8 cellular contexts compared by ENCODE assay signal in the genomic region with DNA sequence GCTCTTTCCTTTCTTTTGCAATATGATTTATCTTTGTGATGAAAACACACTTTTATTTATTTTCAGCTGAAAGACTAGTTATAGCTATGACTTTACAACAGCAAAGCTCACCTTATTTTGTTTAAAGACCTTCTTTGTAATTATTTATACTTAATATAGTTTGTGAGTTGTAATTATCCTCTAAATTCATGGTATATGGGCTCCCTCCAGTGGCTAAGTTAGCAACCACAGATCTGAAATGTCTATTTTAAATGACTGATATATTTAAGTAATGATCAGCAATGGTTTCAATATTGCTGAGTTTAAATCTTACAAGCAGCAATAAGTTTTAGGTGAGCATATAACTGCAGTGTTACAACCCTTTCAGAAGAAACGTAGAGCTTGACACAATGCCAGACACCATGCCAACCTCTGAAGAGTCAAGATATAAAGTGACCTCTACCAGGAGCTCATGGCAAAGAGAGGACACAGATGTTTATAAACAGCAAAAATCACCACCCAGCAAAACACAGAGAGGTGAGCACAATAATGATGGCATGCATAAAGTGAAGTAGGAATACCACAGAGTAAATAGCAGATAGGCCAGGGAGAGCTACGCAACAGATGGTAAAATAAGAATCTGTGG.
A peak's percentile ranks its signal among the peaks of the same experiment; 100 is the strongest.
DNase-seq lines count a peak whose midpoint lies in the region; ATAC-seq, FAIRE-seq and TF ChIP-seq lines count a peak whose summit lies in the region.

No MANE protein-coding gene starts in this region.

- H3K79me2 ChIP-seq in OCI-LY3 (ENCODE audit: low read length) = no peaks in the 10 kb centered on the region

- H2AFZ ChIP-seq in OCI-LY3 (ENCODE audit: low read depth, low read length) = no peak overlapping the region

- no peak overlapping the region for H3K4me3 Mint-ChIP-seq in CD8-positive, alpha-beta memory T cell

- H3K4me1 Mint-ChIP-seq in CD8-positive, alpha-beta memory T cell = no peaks in the 10 kb centered on the region

- CTCF ChIA-PET in CD8-positive, alpha-beta memory T cell (lab: Charles Lee) = no interaction called here

- H3K27me3 ChIP-seq in OCI-LY3 (ENCODE audit: low read depth, low read length) (no peaks in the 10 kb centered on the region), pancreas (no peaks in the 10 kb centered on the region)
- H3K27me3 ChIP-seq in CD8-positive, alpha-beta memory T cell (ENCODE audit: insufficient read depth, low read length, poor library complexity, severe bottlenecking) = no peaks in the 10 kb centered on the region

- H4K20me1 ChIP-seq in OCI-LY3 (ENCODE audit: insufficient read depth, low read length) = no peaks in the 10 kb centered on the region

- no peaks in the 10 kb centered on the region for H3K9me3 ChIP-seq in OCI-LY3 (ENCODE audit: insufficient read depth, low read length)
- no peaks in the 10 kb centered on the region for H3K9me3 ChIP-seq in pancreas
- no peaks in the 10 kb centered on the region for H3K9me3 ChIP-seq in CD8-positive, alpha-beta memory T cell (ENCODE audit: low read length)

- no peak overlapping the region for H3K4me2 ChIP-seq in OCI-LY3 (ENCODE audit: low read length)

- TF ChIP-seq CTCF in GM10266 (IDR thresholded peaks at IDR 0.05; ENCODE audit: control insufficient read depth, insufficient read depth, low read depth, missing control alignments) = peak; percentile 13
- TF ChIP-seq CTCF in OCI-LY3 (IDR thresholded peaks at IDR 0.05; ENCODE audit: low read depth, low read length) = peak; percentile 82
- TF ChIP-seq CTCF in epithelial cell of proximal tubule (conservative IDR thresholded peaks at IDR 0.05; ENCODE audit: low read depth, low read length) = peak; percentile 70
- TF ChIP-seq CTCF in pancreas (IDR thresholded peaks at IDR 0.05) = peak in 3 of 4 donors; percentile 32 to 36 (median 32)

- 50 to 52% methylated on average over 2 of the region's 2 CpGs for WGBS in pancreas, 2 donors

- no peaks in the 10 kb centered on the region for H3K36me3 ChIP-seq in OCI-LY3 (replicated peaks; ENCODE audit: low read depth, low read length)
- no peaks in the 10 kb centered on the region for H3K36me3 ChIP-seq in pancreas
- no peaks in the 10 kb centered on the region for H3K36me3 ChIP-seq in CD8-positive, alpha-beta memory T cell (ENCODE audit: insufficient read depth, low read length)

- DNase-seq in GM10266 (ENCODE audit: extremely low spot score) (no peak), epithelial cell of proximal tubule (ENCODE audit: low read depth) (no peak), pancreas (no peak), foreskin melanocyte (no peak)
- no peak for DNase-seq in CD8-positive, alpha-beta memory T cell
- no peak for DNase-seq in activated CD4-positive, CD25-positive, alpha-beta regulatory T cell treated with anti-CD3 and anti-CD28 coated beads, Interleukin-2, amount 50 U/mL, for 72 hours

- FAIRE-seq in pancreas (lab: Jason Lieb, UNC) = peak; percentile 64

- H3K27ac Mint-ChIP-seq in CD8-positive, alpha-beta memory T cell = no peak overlapping the region

- H3K4me1 ChIP-seq in OCI-LY3 (ENCODE audit: low read length) (no peaks in the 10 kb centered on the region), pancreas (no peaks in the 10 kb centered on the region)
- no peaks in the 10 kb centered on the region for H3K4me1 ChIP-seq in CD8-positive, alpha-beta memory T cell (ENCODE audit: insufficient read depth, low read length)

- H3K36me3 Mint-ChIP-seq in CD8-positive, alpha-beta memory T cell = peaks cover 0 to 1% (median 0%) of the 10 kb centered on the region in 3 donors

- intact Hi-C loops in pancreas (cut with DNase I) = no loop called here

- H3K4me3 ChIP-seq in OCI-LY3 (ENCODE audit: low read length) (no peak overlapping the region), epithelial cell of proximal tubule (ENCODE audit: low read depth, low read length) (no peak overlapping the region), pancreas (no peak overlapping the region)
- no peak overlapping the region for H3K4me3 ChIP-seq in CD8-positive, alpha-beta memory T cell (ENCODE audit: low read length)

- H3K9me3 Mint-ChIP-seq in CD8-positive, alpha-beta memory T cell = peaks cover 6 to 30% (median 10%) of the 10 kb centered on the region in 5 donors

- no peak overlapping the region for H3K9ac ChIP-seq in OCI-LY3 (ENCODE audit: low read length)

- H3K27ac ChIP-seq in OCI-LY3 (ENCODE audit: low read length) (no peak overlapping the region), pancreas (no peak overlapping the region)
- no peak overlapping the region for H3K27ac ChIP-seq in CD8-positive, alpha-beta memory T cell (ENCODE audit: low read depth, low read length)

- ATAC-seq in pancreas (peak in 2 of 4 donors; percentile 47 to 48), HG03045 (IDR thresholded peaks at IDR 0.05; ENCODE audit: unreplicated experiment) (no peak)

- H3K27me3 Mint-ChIP-seq in CD8-positive, alpha-beta memory T cell = no peaks in the 10 kb centered on the region

- POLR2A ChIA-PET in CD8-positive, alpha-beta memory T cell (lab: Charles Lee) = no interaction called here

Comparison
In these comparisons a context has a peak if more than half of its experiments do, and no peak if none do; other contexts are left out.
1. CTCF ChIP-seq: peak in every context shown above with its lines; median percentile 82 in OCI-LY3; 70 in epithelial cell of proximal tubule; 32 in pancreas; 13 in GM10266.